ENCODE assay signal across 13 cellular contexts in genomic region chr1:101365881-101366280, GRCh38.
"Had no signal": no experiment of that assay in that cellular context is flagged by ENCODE, and none has a peak within 500 bp of the region (broad histone marks: within the 10 kb centered on the region; RNA-seq: fewer than 3 reads in every experiment).

No MANE protein-coding gene starts in this region.

- ATAC-seq: activated CD8-positive, alpha-beta T cell treated with anti-CD3 and anti-CD28 coated beads, Interleukin-2, amount 10 ng/mL, durations not matched to agents 7 days and 5 days; gastrocnemius medialis; right lobe of liver had no signal

- H3K27ac Mint-ChIP-seq: activated B cell treated with CpG ODN at 0.5 μM for 24 hours; activated CD8-positive, alpha-beta T cell treated with anti-CD3 and anti-CD28 coated beads, Interleukin-2, amount 10 ng/mL, durations not matched to agents 7 days and 5 days; activated naive CD8-positive, alpha-beta T cell treated with anti-CD3 and anti-CD28 coated beads, Interleukin-2, amount 10 ng/mL, durations not matched to agents 7 days and 5 days; immature natural killer cell; T-helper 2 cell treated with Interferon-gamma antibody and Interleukin-4, amounts not matched to agents 5 μg/mL and 100 μg/mL, for 36 hours had no signal

- DNase-seq: activated B cell treated with CpG ODN at 0.5 μM for 24 hours; activated CD4-positive, alpha-beta T cell treated with anti-CD3 and anti-CD28 coated beads for 48 hours; activated CD8-positive, alpha-beta memory T cell treated with anti-CD3 and anti-CD28 coated beads, Interleukin-2, amount 50 U/mL, for 48 hours; activated CD8-positive, alpha-beta T cell treated with anti-CD3 and anti-CD28 coated beads, Interleukin-2, amount 10 ng/mL, durations not matched to agents 7 days and 5 days; activated naive CD8-positive, alpha-beta T cell treated with anti-CD3 and anti-CD28 coated beads, Interleukin-2, amount 10 ng/mL, durations not matched to agents 7 days and 5 days; anterior cingulate cortex; gastrocnemius medialis; heart left ventricle; immature natural killer cell; right lobe of liver; stimulated activated CD4-positive, alpha-beta T cell treated with anti-CD3 and anti-CD28 coated beads, Interleukin-1b, Interleukin-23, amount 100 ng/mL, for 48 hours had no signal

- H3K9me3 Mint-ChIP-seq: activated naive CD8-positive, alpha-beta T cell treated with anti-CD3 and anti-CD28 coated beads, Interleukin-2, amount 10 ng/mL, durations not matched to agents 7 days and 5 days; immature natural killer cell; T-helper 2 cell treated with Interferon-gamma antibody and Interleukin-4, amounts not matched to agents 5 μg/mL and 100 μg/mL, for 36 hours had no signal

- H3K4me3 ChIP-seq: breast epithelium, gastrocnemius medialis, heart left ventricle, right lobe of liver had no signal

- H3K4me3 Mint-ChIP-seq: activated B cell treated with CpG ODN at 0.5 μM for 24 hours; activated CD8-positive, alpha-beta T cell treated with anti-CD3 and anti-CD28 coated beads, Interleukin-2, amount 10 ng/mL, durations not matched to agents 7 days and 5 days; activated naive CD8-positive, alpha-beta T cell treated with anti-CD3 and anti-CD28 coated beads, Interleukin-2, amount 10 ng/mL, durations not matched to agents 7 days and 5 days; immature natural killer cell; T-helper 2 cell treated with Interferon-gamma antibody and Interleukin-4, amounts not matched to agents 5 μg/mL and 100 μg/mL, for 36 hours had no signal

- H3K27me3 Mint-ChIP-seq: activated B cell treated with CpG ODN at 0.5 μM for 24 hours; activated naive CD8-positive, alpha-beta T cell treated with anti-CD3 and anti-CD28 coated beads, Interleukin-2, amount 10 ng/mL, durations not matched to agents 7 days and 5 days had no signal

- H3K36me3 Mint-ChIP-seq: activated naive CD8-positive, alpha-beta T cell treated with anti-CD3 and anti-CD28 coated beads, Interleukin-2, amount 10 ng/mL, durations not matched to agents 7 days and 5 days; immature natural killer cell had no signal
